In genomic region chr7:130925136-130925794, GRCh38 we compare ENCODE assay signal across 9 cellular contexts.
DNase-seq lines count a peak whose midpoint lies in the region; ATAC-seq and TF ChIP-seq lines count a peak whose summit lies in the region.
"Had no signal": no experiment of that assay in that cellular context is flagged by ENCODE, and none has a peak within 500 bp of the region (broad histone marks: within the 10 kb centered on the region; RNA-seq: fewer than 3 reads in every experiment).

No MANE protein-coding gene starts in this region.

- H3K4me1 Mint-ChIP-seq in Calu3 (ENCODE audit: low read depth, unreplicated experiment) = peaks cover 80% of the 10 kb centered on the region
- H3K4me1 Mint-ChIP-seq in chondrocyte (ENCODE audit: low read depth) = peaks cover 30% of the 10 kb centered on the region

- peaks cover 42% of the 10 kb centered on the region for H3F3A ChIP-seq in PC-9 (ENCODE audit: insufficient read depth, low read depth)

- intact Hi-C loops in Calu3 (cut with micrococcal nuclease; ENCODE audit: unreplicated experiment) = no loop called here
- intact Hi-C loops in PC-9 (cut with micrococcal nuclease; ENCODE audit: unreplicated experiment) = no loop called here
- intact Hi-C loops in gastrocnemius medialis (cut with DNase I; ENCODE audit: low total_unique reads) = no loop called here

- H3K9me2 ChIP-seq in PC-9 (ENCODE audit: insufficient read depth) = no peaks in the 10 kb centered on the region

- TF ChIP-seq POLR2A in gastrocnemius medialis (IDR thresholded peaks at IDR 0.05) = no peak

- CTCF ChIA-PET in Calu3 (lab: Charles Lee) (interaction anchor here (0.7 to 1.4 kb wide), 6 partner anchors 10 to 31 kb away, joined by 3 to 10 read pairs (median 3); no protein-coding TSS in a partner anchor), PC-9 (lab: Charles Lee) (no interaction called here)

- DNase-seq in Calu3 (no peak), PC-9 (peak in 1 of 2 experiments; percentile 77), chondrocyte (ENCODE audit: low spot score) (no peak), gastrocnemius medialis (no peak), ecto neural progenitor cell (ENCODE audit: low spot score) (no peak), NCI-H2227 treated with DMSO at 0.1 percent for 48 hours (lab: John Stamatoyannopoulos, UW) (no peak), COR-L47 (lab: John Stamatoyannopoulos, UW) (no peak)
- DNase-seq: NCI-H510A treated with DMSO at 0.1 percent for 48 hours had no signal

- H3K9me3 ChIP-seq in PC-9 (ENCODE audit: insufficient read depth, low read depth) = no peaks in the 10 kb centered on the region
- no peaks in the 10 kb centered on the region for H3K9me3 ChIP-seq in gastrocnemius medialis
- H3K9me3 ChIP-seq: suprapubic skin had no signal

- H3K9me3 Mint-ChIP-seq in Calu3 (ENCODE audit: low read depth, unreplicated experiment) (no peaks in the 10 kb centered on the region), chondrocyte (ENCODE audit: low read depth) (no peaks in the 10 kb centered on the region)

- peak in 1 of 2 donors; percentile 5 for ATAC-seq in gastrocnemius medialis

- H3K4me3 Mint-ChIP-seq in Calu3 (ENCODE audit: low read depth, unreplicated experiment) (peak overlapping the region; percentile 44), chondrocyte (ENCODE audit: unreplicated experiment) (no peak overlapping the region)

- peaks cover 61% of the 10 kb centered on the region for H3K79me2 ChIP-seq in PC-9 (ENCODE audit: low read depth)

- H3K36me3 ChIP-seq in PC-9 (ENCODE audit: low read depth) (peaks cover 23% of the 10 kb centered on the region; the same call in 1 of the 2 replicates), gastrocnemius medialis (no peaks in the 10 kb centered on the region)

- H3K27ac ChIP-seq in PC-9 (peak overlapping the region; percentile 79), gastrocnemius medialis (peak overlapping the region; percentile 91 to 97 (median 94))
- H3K27ac ChIP-seq: suprapubic skin had no signal

- H3K4me2 ChIP-seq in PC-9 = peak overlapping the region; percentile 23; the same call in 1 of the 2 replicates

- in situ Hi-C loops in gastrocnemius medialis (cut with MboI; ENCODE audit: low sequenced_read_pairs in 4 of 4) = no loop called here

- no peaks in the 10 kb centered on the region for H4K20me1 ChIP-seq in PC-9 (ENCODE audit: insufficient read depth)

- H3K27ac Mint-ChIP-seq in Calu3 (ENCODE audit: unreplicated experiment) (peak overlapping the region; percentile 85), chondrocyte (ENCODE audit: unreplicated experiment) (peak overlapping the region; percentile 71)

- H3K27me3 ChIP-seq in PC-9 (ENCODE audit: insufficient read depth, low read depth) = no peaks in the 10 kb centered on the region
- no peaks in the 10 kb centered on the region for H3K27me3 ChIP-seq in gastrocnemius medialis
- H3K27me3 ChIP-seq: suprapubic skin had no signal

- H3K4me1 ChIP-seq in PC-9 (replicated peaks; ENCODE audit: insufficient read depth) (peaks cover 25% of the 10 kb centered on the region), gastrocnemius medialis (peaks cover 95 to 98% of the 10 kb centered on the region in 2 donors)

- H3K36me3 Mint-ChIP-seq in Calu3 (ENCODE audit: insufficient read depth, unreplicated experiment) = peaks cover 60% of the 10 kb centered on the region
- H3K36me3 Mint-ChIP-seq in chondrocyte (ENCODE audit: low read depth) = peaks cover 5% of the 10 kb centered on the region

- H3K4me3 ChIP-seq in PC-9 = no peak overlapping the region
- peak overlapping the region in 2 of 4 donors; percentile 20 to 21 for H3K4me3 ChIP-seq in gastrocnemius medialis
- H3K4me3 ChIP-seq: suprapubic skin had no signal

- H3K27me3 Mint-ChIP-seq in Calu3 (ENCODE audit: unreplicated experiment) = no peaks in the 10 kb centered on the region
- H3K27me3 Mint-ChIP-seq in chondrocyte (ENCODE audit: low read depth) = no peaks in the 10 kb centered on the region

- TSS peak; percentile 11 for BruUV-seq in Calu3 (replicated peaks; lab: Mats Ljungman, UMichigan)
- BruUV-seq in PC-9 (replicated peaks; lab: Mats Ljungman, UMichigan) = no TSS peak

- POLR2A ChIA-PET in PC-9 (lab: Charles Lee; ENCODE audit: unreplicated experiment) = no interaction called here

- H2AFZ ChIP-seq in PC-9 = no peak overlapping the region

- TF ChIP-seq CTCF in Calu3 (IDR thresholded peaks at IDR 0.05; ENCODE audit: unreplicated experiment) (no peak), PC-9 (conservative IDR thresholded peaks at IDR 0.05) (no peak), chondrocyte (IDR thresholded peaks at IDR 0.05) (no peak), gastrocnemius medialis (IDR thresholded peaks at IDR 0.05 in 4 of 5, conservative IDR thresholded peaks at IDR 0.05 in 1 of 5) (no peak)
